11 cellular contexts compared by ENCODE assay signal in genomic region chr3:53113293-53114010, GRCh38. TPM values are rescaled to one million over a fixed set of nuclear protein-coding genes. Genes with fewer than 3 reads are reported as not detected.
DNase-seq lines count a peak whose midpoint lies in the region; ATAC-seq, FAIRE-seq and TF ChIP-seq lines count a peak whose summit lies in the region.
"Had no signal": no experiment of that assay in that cellular context is flagged by ENCODE, and none has a peak within 500 bp of the region (broad histone marks: within the 10 kb centered on the region; RNA-seq: fewer than 3 reads in every experiment).

No MANE protein-coding gene starts in this region.

- ATAC-seq in DND-41 (ENCODE audit: insufficient read depth, low read depth): peak; percentile 6; the same call in 1 of the 3 replicates
- peak; percentile 92 for ATAC-seq in Right ventricle myocardium superior (ENCODE audit: poor library complexity)
- no peak for ATAC-seq in HG03175 (IDR thresholded peaks at IDR 0.05; ENCODE audit: unreplicated experiment)

- no peak for DNase-seq in DND-41
- DNase-seq in SK-N-SH: no peak
- peak; percentile 84 for DNase-seq in Right ventricle myocardium superior
- DNase-seq in T1000 (lab: John Stamatoyannopoulos, UW): no peak
- DNase-seq in HTR-8/SVneo (ENCODE audit: insufficient read length, low spot score): no peak
- no peak for DNase-seq in stimulated activated CD4-positive, alpha-beta T cell treated with anti-CD3 and anti-CD28 coated beads, Interleukin-2, amount 100 ng/mL, for 48 hours

- peak overlapping the region; percentile 51 for H2AFZ ChIP-seq in DND-41 (ENCODE audit: low read depth, low read length)
- H2AFZ ChIP-seq in SK-N-SH (ENCODE audit: low read depth): peak overlapping the region; percentile 34; the same call in 1 of the 2 replicates

- CTCF ChIA-PET in SK-N-SH (lab: Yijun Ruan, JAX): interaction anchor here (0.9 to 15.2 kb wide), 24 partner anchors 9 to 278 kb away, joined by 3 to 206 read pairs (median 4); partner anchors contain the start of genes MUSTN1 and RFT1

- no peak overlapping the region for H3K9ac ChIP-seq in DND-41 (ENCODE audit: low read depth, low read length)
- peak overlapping the region; percentile 26; the same call in 1 of the 2 replicates for H3K9ac ChIP-seq in SK-N-SH

- TF ChIP-seq RAD21 in SK-N-SH (IDR thresholded peaks at IDR 0.05; ENCODE audit: low read length): no peak

- H3K4me1 ChIP-seq in DND-41 (ENCODE audit: insufficient read depth, low read length) (peaks cover 14% of the 10 kb centered on the region), SK-N-SH (ENCODE audit: control insufficient read depth in 1 of 2, insufficient read depth in 2 of 2, low read depth in 1 of 2, low read length in 1 of 2) (peaks cover 0 to 13% of the 10 kb centered on the region in 2 experiments; a peak in 1 of 4 replicates), neutrophil (ENCODE audit: control insufficient read depth in 1 of 2, insufficient read depth in 1 of 2, low read depth in 1 of 2, low read length in 1 of 2) (peaks cover 38% of the 10 kb centered on the region in 2 experiments)
- H3K4me1 ChIP-seq: SJCRH30 had no signal

- H3K9me3 ChIP-seq in DND-41 (ENCODE audit: insufficient read depth, low read length, severe bottlenecking) (no peaks in the 10 kb centered on the region), SK-N-SH (no peaks in the 10 kb centered on the region), neutrophil (no peaks in the 10 kb centered on the region)
- H3K9me3 ChIP-seq: SJCRH30 had no signal

- H3F3A ChIP-seq in SK-N-SH (replicated peaks; ENCODE audit: insufficient read depth): no peaks in the 10 kb centered on the region

- H3K9me2 ChIP-seq in SK-N-SH: no peaks in the 10 kb centered on the region

- 86% methylated on average over 1 of the region's 1 CpG for WGBS in SK-N-SH (ENCODE audit: low lambda C conversion rate)

- FAIRE-seq in HTR-8/SVneo (lab: Jason Lieb, UNC): no peak
- FAIRE-seq: kidney, TTC549 had no signal

- POLR2A ChIA-PET in SK-N-SH (lab: Yijun Ruan, JAX): interaction anchor here (1.1 kb wide), 1 partner anchor 82 kb away, joined by 3 read pairs; no protein-coding TSS in a partner anchor

- H3K4me3 ChIP-seq in DND-41 (ENCODE audit: low read depth in 1 of 2, low read length in 2 of 2) (no peak overlapping the region), SK-N-SH (ENCODE audit: low read depth in 2 of 2, low read length in 1 of 2) (no peak overlapping the region), neutrophil (ENCODE audit: low read depth in 1 of 2, low read length in 1 of 2) (no peak overlapping the region)
- H3K4me3 ChIP-seq: SJCRH30 had no signal

- H4K20me1 ChIP-seq in DND-41 (ENCODE audit: insufficient read depth, low read length) (peaks cover 3% of the 10 kb centered on the region; the same call in 1 of the 2 replicates), SK-N-SH (ENCODE audit: insufficient read depth) (no peaks in the 10 kb centered on the region)

- H3K79me2 ChIP-seq in DND-41 (ENCODE audit: insufficient read depth, low read length) (no peaks in the 10 kb centered on the region), SK-N-SH (ENCODE audit: insufficient read depth) (no peaks in the 10 kb centered on the region)

- H3K27me3 ChIP-seq in DND-41 (ENCODE audit: insufficient read depth, low read length, poor library complexity): no peaks in the 10 kb centered on the region
- no peaks in the 10 kb centered on the region for H3K27me3 ChIP-seq in SK-N-SH (ENCODE audit: insufficient read depth)
- H3K27me3 ChIP-seq in neutrophil: no peaks in the 10 kb centered on the region
- H3K27me3 ChIP-seq: SJCRH30 had no signal

- TF ChIP-seq EP300 in SK-N-SH (IDR thresholded peaks at IDR 0.05; ENCODE audit: borderline replicate concordance in 1 of 2, low read depth in 1 of 2, low read length in 1 of 2): no peak

- TF ChIP-seq CTCF in DND-41 (IDR thresholded peaks at IDR 0.05; ENCODE audit: borderline replicate concordance, extremely low read depth, low read length, poor library complexity, severe bottlenecking) (no peak), SK-N-SH (IDR thresholded peaks at IDR 0.05) (no peak), neutrophil (IDR thresholded peaks at IDR 0.05) (no peak)

- intact Hi-C loops in Right ventricle myocardium superior (cut with DNase I): loop anchor here (2.0 kb wide), 1 partner anchor 83 kb away; no protein-coding TSS in a partner anchor

- no peak overlapping the region for H3K27ac ChIP-seq in DND-41 (ENCODE audit: low read length)
- peak overlapping the region; percentile 33 to 61; a peak in 3 of 4 replicates for H3K27ac ChIP-seq in SK-N-SH (ENCODE audit: low read depth in 2 of 2, low read length in 1 of 2)
- H3K27ac ChIP-seq in neutrophil: peak overlapping the region; percentile 96
- H3K27ac ChIP-seq: SJCRH30 had no signal

- H3K4me2 ChIP-seq in DND-41 (ENCODE audit: insufficient read depth, low read length) (no peak overlapping the region), SK-N-SH (no peak overlapping the region)

- H3K36me3 ChIP-seq in DND-41 (ENCODE audit: insufficient read depth, low read length): peaks cover 67% of the 10 kb centered on the region
- H3K36me3 ChIP-seq in SK-N-SH (replicated peaks in 1 of 2; ENCODE audit: control insufficient read depth in 1 of 2, insufficient read depth in 2 of 2, low read length in 1 of 2): peaks cover 26 to 36% of the 10 kb centered on the region in 2 experiments
- peaks cover 13% of the 10 kb centered on the region for H3K36me3 ChIP-seq in neutrophil

TF ChIP-seq in SK-N-SH, 30 proteins besides CTCF, POLR2A, EP300 and RAD21:
- TF ChIP-seq FOSL2 (IDR thresholded peaks at IDR 0.05; ENCODE audit: borderline replicate concordance, low read depth) (no peak), TCF12 (IDR thresholded peaks at IDR 0.05) (peak; percentile 21; the same call in 1 of the 2 replicates)

RNA-seq across cellular contexts. Expression of gene RFT1, which starts 16.8 kb away (rescaled TPM):
- 13.8 and 22.9 TPM in 2 replicates for polyA plus RNA-seq in SK-N-SH (2012; rRNA removed)
- polyA plus RNA-seq in SK-N-SH (2012; cell fraction: cytosol; rRNA removed): 13.3 and 17.1 TPM in 2 replicates
- 11.7 and 14.6 TPM in 2 replicates for polyA plus RNA-seq in SK-N-SH (2012; cell fraction: nucleus; rRNA removed)
- total RNA-seq in Right ventricle myocardium superior: 9.8 TPM

RNA-seq across cellular contexts. Expression of gene PRKCD, which starts 47.6 kb away (rescaled TPM):
- polyA plus RNA-seq in SK-N-SH (2012; rRNA removed): 24.5 and 29.0 TPM in 2 replicates
- 14.3 and 19.6 TPM in 2 replicates for polyA plus RNA-seq in SK-N-SH (2012; cell fraction: cytosol; rRNA removed)
- 28.9 and 32.1 TPM in 2 replicates for polyA plus RNA-seq in SK-N-SH (2012; cell fraction: nucleus; rRNA removed)
- 15.3 TPM for total RNA-seq in Right ventricle myocardium superior
